In genomic region chrX:22760513-22761057, GRCh38 we compare ENCODE assay signal across 25 cellular contexts.
DNase-seq lines count a peak whose midpoint lies in the region; ATAC-seq, FAIRE-seq and TF ChIP-seq lines count a peak whose summit lies in the region.
"Had no signal": no experiment of that assay in that cellular context is flagged by ENCODE, and none has a peak within 500 bp of the region (broad histone marks: within the 10 kb centered on the region; RNA-seq: fewer than 3 reads in every experiment).

No MANE protein-coding gene starts in this region.

- intact Hi-C loops in HepG2 (cut with micrococcal nuclease; ENCODE audit: unreplicated experiment): no loop called here
- intact Hi-C loops in right lobe of liver (cut with DNase I): no loop called here

- no peaks in the 10 kb centered on the region for H3K9me3 ChIP-seq in HepG2 (ENCODE audit: low read length)
- H3K9me3 ChIP-seq in right lobe of liver: no peaks in the 10 kb centered on the region
- H3K9me3 ChIP-seq: Caco-2, gastroesophageal sphincter, lower lobe of right lung, MG63, pancreas, right atrium auricular region, spleen, transverse colon had no signal

- TF ChIP-seq CTCF in HepG2 (CRISPR knock-in tag; IDR thresholded peaks at IDR 0.05): no peak
- TF ChIP-seq CTCF in right lobe of liver (IDR thresholded peaks at IDR 0.05): no peak
- peak; percentile 3 for TF ChIP-seq CTCF in foreskin keratinocyte (conservative IDR thresholded peaks at IDR 0.05)

- H3K4me2 ChIP-seq in HepG2 (ENCODE audit: low read depth, low read length): no peak overlapping the region

- H3K36me3 ChIP-seq in HepG2 (replicated peaks in 1 of 2; ENCODE audit: control insufficient read depth in 1 of 2, insufficient read depth in 2 of 2, low read length in 2 of 2) (no peaks in the 10 kb centered on the region), right lobe of liver (no peaks in the 10 kb centered on the region)
- H3K36me3 ChIP-seq: gastroesophageal sphincter, lower lobe of right lung, MG63, pancreas, right atrium auricular region, spleen, transverse colon had no signal

- POLR2A ChIA-PET in HepG2 (lab: Yijun Ruan, JAX): no interaction called here

- H3K27me3 ChIP-seq in HepG2 (ENCODE audit: control insufficient read depth in 1 of 2, insufficient read depth in 2 of 2, low read length in 2 of 2) (no peaks in the 10 kb centered on the region), right lobe of liver (no peaks in the 10 kb centered on the region), foreskin keratinocyte (no peaks in the 10 kb centered on the region)
- H3K27me3 ChIP-seq: gastroesophageal sphincter, MG63, right atrium auricular region, spleen, transverse colon had no signal

- TF ChIP-seq POLR2A in HepG2 (IDR thresholded peaks at IDR 0.05; ENCODE audit: insufficient read depth in 1 of 2, low read depth in 2 of 2, low read length in 2 of 2) (no peak), right lobe of liver (IDR thresholded peaks at IDR 0.05) (no peak)

- H3K4me1 ChIP-seq in HepG2 (ENCODE audit: insufficient read depth, low read length): no peaks in the 10 kb centered on the region
- H3K4me1 ChIP-seq in right lobe of liver: no peaks in the 10 kb centered on the region
- H3K4me1 ChIP-seq in foreskin keratinocyte: no peaks in the 10 kb centered on the region
- H3K4me1 ChIP-seq: Caco-2, gastroesophageal sphincter, lower lobe of right lung, pancreas, right atrium auricular region, spleen, transverse colon had no signal

- no TSS peak for BruUV-seq in HepG2 (replicated peaks; lab: Mats Ljungman, UMichigan)

- TF ChIP-seq RAD21 in HepG2 (CRISPR knock-in tag; IDR thresholded peaks at IDR 0.05): no peak

- FAIRE-seq in HepG2 (lab: Jason Lieb, UNC): no peak
- FAIRE-seq: keratinocyte, pancreas had no signal

- H2AFZ ChIP-seq in HepG2 (ENCODE audit: low read length): no peak overlapping the region

- ATAC-seq in HepG2: 0 out of 3 replicates have a peak, but pooled peaks have one; percentile 33
- ATAC-seq in right lobe of liver: no peak
- ATAC-seq in foreskin keratinocyte: no peak
- no peak for ATAC-seq in HG03460 (IDR thresholded peaks at IDR 0.05; ENCODE audit: unreplicated experiment)
- ATAC-seq: gastroesophageal sphincter, lower lobe of right lung, pancreas had no signal

- H3K27ac ChIP-seq in HepG2 (ENCODE audit: extremely low read length, insufficient read depth, low read length): no peak overlapping the region
- no peak overlapping the region for H3K27ac ChIP-seq in right lobe of liver
- no peak overlapping the region for H3K27ac ChIP-seq in foreskin keratinocyte
- H3K27ac ChIP-seq: gastroesophageal sphincter, lower lobe of right lung, pancreas, right atrium auricular region, spleen, transverse colon had no signal

- no peaks in the 10 kb centered on the region for H3K79me2 ChIP-seq in HepG2 (ENCODE audit: insufficient read depth, low read length)

- DNase-seq in HepG2 (ENCODE audit: low spot score) (no peak), right lobe of liver (no peak), RKO (ENCODE audit: low spot score) (peak; percentile 15), foreskin keratinocyte (no peak), superior temporal gyrus (ENCODE audit: extremely low spot score) (no peak), SW 1271 (lab: John Stamatoyannopoulos, UW) (no peak), putamen (ENCODE audit: low spot score) (no peak)
- DNase-seq: activated CD4-positive, alpha-beta T cell treated with anti-CD3 and anti-CD28 coated beads for 4 hours; activated effector memory CD4-positive, alpha-beta T cell treated with Interleukin-2 at 50 U/mL for 16 hours; activated T-cell treated with anti-CD3 and anti-CD28 coated beads for 4 hours; aorta; C1 segment of cervical spinal cord; Caco-2; caudate nucleus; hypothalamus; lower lobe of right lung; MG63; nephron progenitor cell; pancreas; spleen; transverse colon had no signal

- H3K4me3 ChIP-seq in HepG2 (replicated peaks in 1 of 3; ENCODE audit: insufficient read depth in 1 of 3, low read depth in 2 of 3, low read length in 3 of 3): no peak overlapping the region
- no peak overlapping the region for H3K4me3 ChIP-seq in right lobe of liver
- H3K4me3 ChIP-seq: gastroesophageal sphincter, lower lobe of right lung, MG63, pancreas, right atrium auricular region, spleen, transverse colon had no signal

- H3K9ac ChIP-seq in HepG2 (ENCODE audit: insufficient read depth, low read depth, low read length): no peak overlapping the region

- no peak for TF ChIP-seq EP300 in HepG2 (IDR thresholded peaks at IDR 0.05; ENCODE audit: low read depth in 2 of 2, low read length in 2 of 2)
- TF ChIP-seq EP300 in HepG2 (CRISPR knock-in tag; IDR thresholded peaks at IDR 0.05; ENCODE audit: borderline replicate concordance): no peak

- in situ Hi-C loops in HepG2 (cut with HindIII; ENCODE audit: extremely low pct_ligation_motif_present, low pct_unique_long_range_greater_than_20kb): no loop called here

- H4K20me1 ChIP-seq in HepG2 (ENCODE audit: insufficient read depth, low read length): no peaks in the 10 kb centered on the region

- CTCF ChIA-PET in HepG2 (lab: Yijun Ruan, JAX; ENCODE audit: low intra/inter-chr PET ratio, low total read pairs): no interaction called here

TF ChIP-seq in HepG2, 621 proteins besides CTCF, POLR2A, EP300 and RAD21:
- TF ChIP-seq NFE2 (CRISPR knock-in tag; IDR thresholded peaks at IDR 0.05): no peak
- TF ChIP-seq ZBTB38 (CRISPR knock-in tag; IDR thresholded peaks at IDR 0.05): no peak
- TF ChIP-seq, protein P1, sequence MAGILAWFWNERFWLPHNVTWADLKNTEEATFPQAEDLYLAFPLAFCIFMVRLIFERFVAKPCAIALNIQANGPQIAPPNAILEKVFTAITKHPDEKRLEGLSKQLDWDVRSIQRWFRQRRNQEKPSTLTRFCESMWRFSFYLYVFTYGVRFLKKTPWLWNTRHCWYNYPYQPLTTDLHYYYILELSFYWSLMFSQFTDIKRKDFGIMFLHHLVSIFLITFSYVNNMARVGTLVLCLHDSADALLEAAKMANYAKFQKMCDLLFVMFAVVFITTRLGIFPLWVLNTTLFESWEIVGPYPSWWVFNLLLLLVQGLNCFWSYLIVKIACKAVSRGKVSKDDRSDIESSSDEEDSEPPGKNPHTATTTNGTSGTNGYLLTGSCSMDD (CRISPR knock-in tag; IDR thresholded peaks at IDR 0.05): no peak
- TF ChIP-seq ZFP62 (CRISPR knock-in tag; IDR thresholded peaks at IDR 0.05): no peak
